Comparison of ENCODE assay signal across 14 cellular contexts in genomic region chr5:133870661-133871060, GRCh38.
DNase-seq lines count a peak whose midpoint lies in the region; ATAC-seq, FAIRE-seq and TF ChIP-seq lines count a peak whose summit lies in the region.
"Had no signal": no experiment of that assay in that cellular context is flagged by ENCODE, and none has a peak within 500 bp of the region (broad histone marks: within the 10 kb centered on the region; RNA-seq: fewer than 3 reads in every experiment).

No MANE protein-coding gene starts in this region.

- CTCF ChIA-PET in mammary epithelial cell (lab: Charles Lee; ENCODE audit: low non-redundant PET) (interaction anchor here (0.7 kb wide), 1 partner anchor 447 kb away, joined by 3 read pairs; no protein-coding TSS in a partner anchor), MCF 10A (lab: Yijun Ruan, JAX) (interaction anchor here (0.6 to 9.6 kb wide), 19 partner anchors 10 to 760 kb away, joined by 3 to 197 read pairs (median 7); no protein-coding TSS in a partner anchor)

- H3K9ac ChIP-seq in mammary epithelial cell (ENCODE audit: insufficient read depth, low read length): no peak overlapping the region

- POLR2A ChIA-PET in MCF 10A (lab: Yijun Ruan, JAX): interaction anchor here (0.7 kb wide), 2 partner anchors 41 to 64 kb away, joined by 3 read pairs; no protein-coding TSS in a partner anchor

- no peak overlapping the region for H3K4me3 Mint-ChIP-seq in MCF 10A (ENCODE audit: unreplicated experiment)
- H3K4me3 Mint-ChIP-seq: B cell, T-helper 17 cell had no signal

- H3K79me2 ChIP-seq in mammary epithelial cell (ENCODE audit: insufficient read depth, low read length): no peaks in the 10 kb centered on the region

- H3K4me2 ChIP-seq in mammary epithelial cell (ENCODE audit: insufficient read depth, low read depth, low read length): no peak overlapping the region

- no peak overlapping the region for H3K27ac Mint-ChIP-seq in MCF 10A (ENCODE audit: low read depth, unreplicated experiment)
- H3K27ac Mint-ChIP-seq: B cell, T-helper 17 cell had no signal

- intact Hi-C loops in mammary epithelial cell (cut with micrococcal nuclease) (no loop called here), MCF 10A (cut with micrococcal nuclease) (no loop called here)

- no peaks in the 10 kb centered on the region for H3K27me3 ChIP-seq in mammary epithelial cell (ENCODE audit: insufficient read depth, low read length)
- no peaks in the 10 kb centered on the region for H3K27me3 ChIP-seq in SJCRH30
- H3K27me3 ChIP-seq: right lobe of liver, tibial artery had no signal

- FAIRE-seq in urothelium cell line (lab: Jason Lieb, UNC): no peak

- H3K36me3 ChIP-seq in mammary epithelial cell (ENCODE audit: insufficient read depth, low read length) (no peaks in the 10 kb centered on the region), SJCRH30 (no peaks in the 10 kb centered on the region)
- H3K36me3 ChIP-seq: right lobe of liver, tibial artery had no signal

- dilution Hi-C loops in mammary epithelial cell (cut with HindIII; ENCODE audit: low sequenced_read_pairs): no loop called here

- TF ChIP-seq CTCF in mammary epithelial cell (conservative IDR thresholded peaks at IDR 0.05 in 1 of 2, IDR thresholded peaks at IDR 0.05 in 1 of 2; ENCODE audit: extremely low read depth in 1 of 2, insufficient read depth in 1 of 2, low read depth in 1 of 2, low read length in 2 of 2) (no peak), MCF 10A (IDR thresholded peaks at IDR 0.05; ENCODE audit: unreplicated experiment) (no peak), fibroblast of villous mesenchyme (IDR thresholded peaks at IDR 0.05; ENCODE audit: insufficient read depth, low read depth, low read length) (no peak)

- H3K4me1 ChIP-seq in mammary epithelial cell (ENCODE audit: insufficient read depth, low read length) (no peaks in the 10 kb centered on the region), SJCRH30 (peaks cover 17% of the 10 kb centered on the region)

- H3K9me3 ChIP-seq in mammary epithelial cell (replicated peaks; ENCODE audit: insufficient read depth, low read length) (no peaks in the 10 kb centered on the region), SJCRH30 (replicated peaks) (peaks cover 6% of the 10 kb centered on the region)
- H3K9me3 ChIP-seq: right lobe of liver, tibial artery had no signal

- no peak overlapping the region for H2AFZ ChIP-seq in mammary epithelial cell (ENCODE audit: low read depth, low read length)

- no TSS peak for BruUV-seq in mammary epithelial cell (replicated peaks; lab: Mats Ljungman, UMichigan)
- BruUV-seq in MCF 10A (replicated peaks; lab: Mats Ljungman, UMichigan): no TSS peak

- no peaks in the 10 kb centered on the region for H3K36me3 Mint-ChIP-seq in MCF 10A (ENCODE audit: insufficient read depth, unreplicated experiment)

- H3K4me1 Mint-ChIP-seq in MCF 10A (ENCODE audit: insufficient read depth, unreplicated experiment): no peaks in the 10 kb centered on the region

- H3K4me3 ChIP-seq in mammary epithelial cell (replicated peaks in 1 of 3; ENCODE audit: insufficient read depth in 1 of 3, low read depth in 2 of 3, low read length in 3 of 3) (no peak overlapping the region), SJCRH30 (no peak overlapping the region), fibroblast of villous mesenchyme (ENCODE audit: low read depth, low read length) (no peak overlapping the region)
- H3K4me3 ChIP-seq: right lobe of liver, tibial artery had no signal

- H4K20me1 ChIP-seq in mammary epithelial cell (ENCODE audit: insufficient read depth, low read length): no peaks in the 10 kb centered on the region

- H3K27ac ChIP-seq in mammary epithelial cell (ENCODE audit: insufficient read depth, low read depth, low read length) (no peak overlapping the region), SJCRH30 (no peak overlapping the region)
- H3K27ac ChIP-seq: right lobe of liver, tibial artery had no signal

- H3K9me3 Mint-ChIP-seq in MCF 10A (ENCODE audit: unreplicated experiment): no peaks in the 10 kb centered on the region

- in situ Hi-C loops in mammary epithelial cell (cut with MboI; ENCODE audit: low sequenced_read_pairs in 2 of 2): loop anchor here in 1 of 2 donors (25.0 kb wide), 1 partner anchor 758 kb away; no protein-coding TSS in a partner anchor

- DNase-seq in mammary epithelial cell: peak; percentile 7
- no peak for DNase-seq in MCF 10A (ENCODE audit: unreplicated experiment)
- DNase-seq in SJCRH30: peak; percentile 40 to 50
- DNase-seq in fibroblast of villous mesenchyme (ENCODE audit: low read depth): peak; percentile 35
- DNase-seq in urothelium cell line (ENCODE audit: low spot score): peak; percentile 25
- no peak for DNase-seq in cerebellar cortex (ENCODE audit: low spot score)
- DNase-seq in NCI-H2196 (lab: John Stamatoyannopoulos, UW; ENCODE audit: unreplicated experiment): no peak
- DNase-seq: effector memory CD4-positive, alpha-beta T cell; NCI-H187; right lobe of liver; T-helper 17 cell; tibial artery had no signal

- H3K27me3 Mint-ChIP-seq in MCF 10A (ENCODE audit: insufficient read depth, unreplicated experiment): peaks cover 70% of the 10 kb centered on the region
- H3K27me3 Mint-ChIP-seq: B cell had no signal

- ATAC-seq in GM18858 (IDR thresholded peaks at IDR 0.05; ENCODE audit: unreplicated experiment): no peak
- ATAC-seq: T-helper 17 cell had no signal

Comparison
In these comparisons a context has a peak if more than half of its experiments do, and no peak if none do; other contexts are left out.
1. DNase-seq: peak in mammary epithelial cell (single experiment), SJCRH30 (2 of 2), fibroblast of villous mesenchyme (single experiment) and urothelium cell line (single experiment); none in MCF 10A (single experiment), cerebellar cortex (single experiment) and NCI-H2196 (single experiment).